Comparison of ENCODE assay signal across 9 cellular contexts in the genomic region with DNA sequence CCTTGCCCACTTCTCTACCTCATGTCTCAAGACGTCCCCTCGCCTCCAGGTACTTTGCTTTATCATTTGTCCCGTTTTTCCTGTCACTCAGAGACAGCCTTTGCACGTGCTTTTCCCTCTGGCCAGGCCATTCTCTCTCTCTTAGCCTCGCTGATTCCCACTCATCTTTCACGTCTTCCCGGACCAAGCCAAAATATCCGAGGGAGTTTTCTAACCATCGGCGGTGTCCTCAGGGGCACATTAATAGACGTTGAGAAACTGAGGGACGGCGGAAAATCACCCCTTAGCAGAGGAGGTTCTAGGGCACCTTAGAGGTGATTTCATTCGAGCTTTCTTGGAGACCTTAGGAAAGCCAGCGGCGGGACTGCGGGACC. TPM values are rescaled to one million over a fixed set of nuclear protein-coding genes. Genes with fewer than 3 reads are reported as not detected.
A peak's percentile ranks its signal among the peaks of the same experiment; 100 is the strongest.
DNase-seq lines count a peak whose midpoint lies in the region; ATAC-seq and TF ChIP-seq lines count a peak whose summit lies in the region.
"Had no signal": no experiment of that assay in that cellular context is flagged by ENCODE, and none has a peak within 500 bp of the region (broad histone marks: within the 10 kb centered on the region; RNA-seq: fewer than 3 reads in every experiment).

No MANE protein-coding gene starts in this region.

- H3K27me3 ChIP-seq in iPS-18a (ENCODE audit: control insufficient read depth, insufficient read depth, low read length), result peaks cover 64% of the 10 kb centered on the region

- ATAC-seq in activated B cell treated with CpG ODN at 0.5 μM for 24 hours (ENCODE audit: low read depth), result no peak
- no peak for ATAC-seq in stimulated activated memory B cell treated with anti-CD40 and anti-IgM and Interleukin-4, amounts not matched to agents 10 μg/mL and 1 μg/mL and 100 μg/mL, for 72 hours
- no peak for ATAC-seq in HG03039 (IDR thresholded peaks at IDR 0.05; ENCODE audit: unreplicated experiment)
- no peak for ATAC-seq in HG02571 (IDR thresholded peaks at IDR 0.05; ENCODE audit: unreplicated experiment)

- peak overlapping the region; percentile 20 for H3K4me3 Mint-ChIP-seq in activated B cell treated with CpG ODN at 0.5 μM for 24 hours
- peak overlapping the region; percentile 34 for H3K4me3 Mint-ChIP-seq in stimulated activated memory B cell treated with anti-CD40 and anti-IgM and Interleukin-4, amounts not matched to agents 10 μg/mL and 1 μg/mL and 100 μg/mL, for 72 hours

- CTCF ChIA-PET in HEK293T (lab: Yijun Ruan, JAX), result interaction anchor here (2.5 kb wide), 1 partner anchor 155 kb away, joined by 7 read pairs; no protein-coding TSS in a partner anchor
- CTCF ChIA-PET in activated B cell treated with CpG ODN at 0.5 μM for 24 hours (lab: Charles Lee), result no interaction called here

- no peak overlapping the region for H3K27ac ChIP-seq in iPS-18a (ENCODE audit: low read length)

- POLR2A ChIA-PET in HEK293T (lab: Yijun Ruan, JAX) (interaction anchor here (1.0 to 2.0 kb wide), 2 partner anchors 16 to 60 kb away, joined by 3 to 4 read pairs; no protein-coding TSS in a partner anchor), activated B cell treated with CpG ODN at 0.5 μM for 24 hours (lab: Charles Lee) (no interaction called here)

- no peaks in the 10 kb centered on the region for H3K36me3 ChIP-seq in iPS-18a (ENCODE audit: control insufficient read depth, low read depth, low read length)

- DNase-seq in HEK293T (ENCODE audit: extremely low spot score), result peak; percentile 32
- DNase-seq in activated B cell treated with CpG ODN at 0.5 μM for 24 hours, result no peak
- no peak for DNase-seq in DMS53 treated with DMSO at 0.1 percent for 48 hours (lab: John Stamatoyannopoulos, UW; ENCODE audit: unreplicated experiment)
- DNase-seq: activated CD4-positive, alpha-beta T cell treated with anti-CD3 and anti-CD28 coated beads, Interleukin-2, amount 50 U/mL, for 48 hours; NCI-H446 treated with DMSO at 0.1 percent for 48 hours had no signal

- no peak overlapping the region for H3K9ac ChIP-seq in iPS-18a (ENCODE audit: low read length)

- H3K4me1 ChIP-seq in iPS-18a (ENCODE audit: control insufficient read depth, low read depth, low read length), result peaks cover 6% of the 10 kb centered on the region

- no peak for TF ChIP-seq CTCF in activated B cell treated with CpG ODN at 0.5 μM for 24 hours (IDR thresholded peaks at IDR 0.05)

- H3K9me3 ChIP-seq in iPS-18a (ENCODE audit: control insufficient read depth, low read depth, low read length), result no peaks in the 10 kb centered on the region

- no peaks in the 10 kb centered on the region for H3K36me3 Mint-ChIP-seq in activated B cell treated with CpG ODN at 0.5 μM for 24 hours (ENCODE audit: low read depth)
- H3K36me3 Mint-ChIP-seq in stimulated activated memory B cell treated with anti-CD40 and anti-IgM and Interleukin-4, amounts not matched to agents 10 μg/mL and 1 μg/mL and 100 μg/mL, for 72 hours, result no peaks in the 10 kb centered on the region

- H3K27ac Mint-ChIP-seq in activated B cell treated with CpG ODN at 0.5 μM for 24 hours, result no peak overlapping the region
- no peak overlapping the region for H3K27ac Mint-ChIP-seq in stimulated activated memory B cell treated with anti-CD40 and anti-IgM and Interleukin-4, amounts not matched to agents 10 μg/mL and 1 μg/mL and 100 μg/mL, for 72 hours

- no peaks in the 10 kb centered on the region for H3K9me3 Mint-ChIP-seq in activated B cell treated with CpG ODN at 0.5 μM for 24 hours
- H3K9me3 Mint-ChIP-seq in stimulated activated memory B cell treated with anti-CD40 and anti-IgM and Interleukin-4, amounts not matched to agents 10 μg/mL and 1 μg/mL and 100 μg/mL, for 72 hours, result no peaks in the 10 kb centered on the region

- peak overlapping the region; percentile 62 for H3K4me3 ChIP-seq in iPS-18a (ENCODE audit: low read length)

- H3K27me3 Mint-ChIP-seq in activated B cell treated with CpG ODN at 0.5 μM for 24 hours, result peaks cover 39% of the 10 kb centered on the region
- peaks cover 49% of the 10 kb centered on the region for H3K27me3 Mint-ChIP-seq in stimulated activated memory B cell treated with anti-CD40 and anti-IgM and Interleukin-4, amounts not matched to agents 10 μg/mL and 1 μg/mL and 100 μg/mL, for 72 hours

- intact Hi-C loops in activated B cell treated with CpG ODN at 0.5 μM for 24 hours (cut with micrococcal nuclease), result no loop called here

- H3K4me1 Mint-ChIP-seq in activated B cell treated with CpG ODN at 0.5 μM for 24 hours, result peaks cover 21% of the 10 kb centered on the region
- H3K4me1 Mint-ChIP-seq in stimulated activated memory B cell treated with anti-CD40 and anti-IgM and Interleukin-4, amounts not matched to agents 10 μg/mL and 1 μg/mL and 100 μg/mL, for 72 hours, result peaks cover 16% of the 10 kb centered on the region

TF ChIP-seq in HEK293T, 16 proteins besides CTCF, POLR2A, EP300 and RAD21:
- no peak for TF ChIP-seq NFRKB (IDR thresholded peaks at IDR 0.05)
- TF ChIP-seq, protein P1, sequence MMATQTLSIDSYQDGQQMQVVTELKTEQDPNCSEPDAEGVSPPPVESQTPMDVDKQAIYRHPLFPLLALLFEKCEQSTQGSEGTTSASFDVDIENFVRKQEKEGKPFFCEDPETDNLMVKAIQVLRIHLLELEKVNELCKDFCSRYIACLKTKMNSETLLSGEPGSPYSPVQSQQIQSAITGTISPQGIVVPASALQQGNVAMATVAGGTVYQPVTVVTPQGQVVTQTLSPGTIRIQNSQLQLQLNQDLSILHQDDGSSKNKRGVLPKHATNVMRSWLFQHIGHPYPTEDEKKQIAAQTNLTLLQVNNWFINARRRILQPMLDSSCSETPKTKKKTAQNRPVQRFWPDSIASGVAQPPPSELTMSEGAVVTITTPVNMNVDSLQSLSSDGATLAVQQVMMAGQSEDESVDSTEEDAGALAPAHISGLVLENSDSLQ (IDR thresholded peaks at IDR 0.05), result peak; percentile 89
- TF ChIP-seq TARDBP (IDR thresholded peaks at IDR 0.05), result no peak
- no peak for TF ChIP-seq FOXK2 (IDR thresholded peaks at IDR 0.05)
- no peak for TF ChIP-seq ARNT (IDR thresholded peaks at IDR 0.05)
- no peak for TF ChIP-seq CTBP1 (IDR thresholded peaks at IDR 0.05; ENCODE audit: borderline replicate concordance)
- no peak for TF ChIP-seq FOXA1 (IDR thresholded peaks at IDR 0.05)
- TF ChIP-seq ZNF384 (IDR thresholded peaks at IDR 0.05), result no peak
- TF ChIP-seq SUZ12 (IDR thresholded peaks at IDR 0.05), result no peak
- no peak for TF ChIP-seq LEF1 (IDR thresholded peaks at IDR 0.05; ENCODE audit: borderline replicate concordance)
- TF ChIP-seq ELF4 (IDR thresholded peaks at IDR 0.05), result no peak
- TF ChIP-seq BHLHE40 (IDR thresholded peaks at IDR 0.05; ENCODE audit: borderline replicate concordance), result no peak
- TF ChIP-seq L3MBTL2 (conservative IDR thresholded peaks at IDR 0.05), result peak; percentile 90
- no peak for TF ChIP-seq SP1 (IDR thresholded peaks at IDR 0.05)

RNA-seq across cellular contexts. Expression of gene SUSD5, which starts 0.6 kb away (rescaled TPM):
- 0.05 and 0.33 TPM in 2 replicates for total RNA-seq in activated B cell treated with CpG ODN at 0.5 μM for 24 hours

RNA-seq across cellular contexts. Expression of gene FBXL2, which starts 59.2 kb away (rescaled TPM):
- total RNA-seq in activated B cell treated with CpG ODN at 0.5 μM for 24 hours, result not detected in 2 replicates
